Comparison of ENCODE assay signal across 9 cellular contexts in genomic region chr1:79040424-79041089, GRCh38. TPM values are rescaled to one million over a fixed set of nuclear protein-coding genes. Genes with fewer than 3 reads are reported as not detected.
DNase-seq lines count a peak whose midpoint lies in the region; ATAC-seq and TF ChIP-seq lines count a peak whose summit lies in the region.
"Had no signal": no experiment of that assay in that cellular context is flagged by ENCODE, and none has a peak within 500 bp of the region (broad histone marks: within the 10 kb centered on the region; RNA-seq: fewer than 3 reads in every experiment).

No MANE protein-coding gene starts in this region.

- WGBS in sigmoid colon, 2 donors: 51 to 71% methylated on average over 10 of the region's 10 CpGs

- no peak for TF ChIP-seq POLR2A in sigmoid colon (IDR thresholded peaks at IDR 0.05)

- TF ChIP-seq EP300 in sigmoid colon (IDR thresholded peaks at IDR 0.05): no peak

- H3K27ac ChIP-seq in sigmoid colon: no peak overlapping the region

- H3K4me1 ChIP-seq in sigmoid colon: no peaks in the 10 kb centered on the region

- no peaks in the 10 kb centered on the region for H3K27me3 ChIP-seq in sigmoid colon

- ATAC-seq in GM19395 (IDR thresholded peaks at IDR 0.05; ENCODE audit: unreplicated experiment) (peak; percentile 86), HG03139 (IDR thresholded peaks at IDR 0.05; ENCODE audit: unreplicated experiment) (peak; percentile 81)

- TF ChIP-seq CTCF in choroid plexus epithelial cell (conservative IDR thresholded peaks at IDR 0.05; ENCODE audit: low read depth, low read length) (no peak), sigmoid colon (IDR thresholded peaks at IDR 0.05) (no peak)

- peaks cover 0 to 4% (median 0%) of the 10 kb centered on the region in 4 donors for H3K9me3 ChIP-seq in sigmoid colon

- intact Hi-C loops in sigmoid colon (cut with DNase I): no loop called here

- peak; percentile 36 for DNase-seq in CD1c-positive myeloid dendritic cell (ENCODE audit: extremely low spot score)
- DNase-seq in choroid plexus epithelial cell (ENCODE audit: low read depth): no peak
- no peak for DNase-seq in NCI-H146 (lab: John Stamatoyannopoulos, UW)
- no peak for DNase-seq in superior temporal gyrus (ENCODE audit: extremely low spot score)
- DNase-seq in HK-2 (ENCODE audit: unreplicated experiment): no peak
- no peak for DNase-seq in sigmoid colon

- no peaks in the 10 kb centered on the region for H3K36me3 ChIP-seq in sigmoid colon

- H3K4me3 ChIP-seq in choroid plexus epithelial cell (ENCODE audit: low read depth, low read length) (peak overlapping the region; percentile 37), sigmoid colon (no peak overlapping the region)

RNA-seq across cellular contexts. Expression of gene ADGRL4, which starts 34.0 kb away (rescaled TPM):
- total RNA-seq in sigmoid colon: 1 to 10 TPM; 6.7 to 9.3 (median 8.1) TPM
- 1 to 10 TPM in 1 of 3 donors, under 1 TPM in 2; 0.60 to 4.4 (median 0.92) TPM for polyA plus RNA-seq in sigmoid colon
- total RNA-seq: activated CD8-positive, alpha-beta memory T cell treated with anti-CD3 and anti-CD28 coated beads for 36 hours had no signal
